2 cellular contexts compared by ENCODE assay signal in the genomic region with DNA sequence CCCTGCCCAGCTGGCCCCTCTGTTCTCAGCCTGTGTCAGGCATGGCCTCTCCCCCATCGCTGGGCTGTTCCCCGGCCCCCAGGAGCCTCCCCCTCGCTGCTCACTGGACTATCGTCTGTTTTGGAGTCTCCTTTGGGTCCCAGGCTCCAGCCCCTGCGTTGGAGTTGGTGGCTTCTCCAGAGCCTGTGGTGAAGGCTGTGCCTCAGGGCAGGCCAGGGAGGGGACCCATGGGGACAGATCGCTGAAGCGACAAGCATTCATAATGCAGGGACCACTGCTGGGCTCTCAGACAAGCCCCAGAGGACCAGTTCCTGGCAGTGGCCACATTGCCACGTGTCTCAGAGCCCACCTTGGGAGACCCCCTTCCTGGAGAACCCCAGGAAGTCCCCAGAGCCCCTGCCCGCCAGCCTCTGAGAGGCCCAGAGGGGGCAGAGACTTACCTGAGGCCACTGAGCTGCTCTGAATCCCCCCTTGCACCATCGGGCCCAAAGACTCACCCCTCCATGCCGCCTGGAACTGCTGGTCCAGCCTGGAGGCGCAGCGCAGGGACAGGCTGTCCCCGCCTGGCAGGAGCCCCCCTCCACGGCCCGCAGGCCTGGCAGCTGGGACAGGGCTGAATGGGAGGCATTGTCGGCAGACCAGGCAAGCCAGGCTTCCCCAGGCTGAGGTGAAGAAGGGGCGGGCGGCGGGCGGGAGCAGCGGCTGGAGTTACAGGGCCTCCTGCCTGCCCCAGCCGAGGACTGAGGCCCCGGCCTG.
TF ChIP-seq lines count a peak whose summit lies in the region.

TSS of gene CHADL (minus strand) at position 555 of the 756 bp plus-strand sequence. CDS start at position 505, 50 bp downstream.

TF ChIP-seq in HEK293, 187 proteins besides CTCF, POLR2A, EP300 and RAD21:
- no peak for TF ChIP-seq REPIN1 (tag by site-specific recombination; IDR thresholded peaks at IDR 0.05; ENCODE audit: low read depth)
- peak; percentile 94 for TF ChIP-seq GLIS1 (tag by site-specific recombination; IDR thresholded peaks at IDR 0.05)
- peak; percentile 78 for TF ChIP-seq ZIC2 (tag by site-specific recombination; IDR thresholded peaks at IDR 0.05)
- TF ChIP-seq ZNF544 (tag by site-specific recombination; IDR thresholded peaks at IDR 0.05): no peak
- peak; percentile 42; the same call in 1 of the 2 replicates for TF ChIP-seq GLIS2 (tag by site-specific recombination; IDR thresholded peaks at IDR 0.05)
- 0 out of 2 replicates have a peak, but pooled peaks have one; percentile 25 for TF ChIP-seq SP2 (tag by site-specific recombination; IDR thresholded peaks at IDR 0.05)
- TF ChIP-seq, protein P1, sequence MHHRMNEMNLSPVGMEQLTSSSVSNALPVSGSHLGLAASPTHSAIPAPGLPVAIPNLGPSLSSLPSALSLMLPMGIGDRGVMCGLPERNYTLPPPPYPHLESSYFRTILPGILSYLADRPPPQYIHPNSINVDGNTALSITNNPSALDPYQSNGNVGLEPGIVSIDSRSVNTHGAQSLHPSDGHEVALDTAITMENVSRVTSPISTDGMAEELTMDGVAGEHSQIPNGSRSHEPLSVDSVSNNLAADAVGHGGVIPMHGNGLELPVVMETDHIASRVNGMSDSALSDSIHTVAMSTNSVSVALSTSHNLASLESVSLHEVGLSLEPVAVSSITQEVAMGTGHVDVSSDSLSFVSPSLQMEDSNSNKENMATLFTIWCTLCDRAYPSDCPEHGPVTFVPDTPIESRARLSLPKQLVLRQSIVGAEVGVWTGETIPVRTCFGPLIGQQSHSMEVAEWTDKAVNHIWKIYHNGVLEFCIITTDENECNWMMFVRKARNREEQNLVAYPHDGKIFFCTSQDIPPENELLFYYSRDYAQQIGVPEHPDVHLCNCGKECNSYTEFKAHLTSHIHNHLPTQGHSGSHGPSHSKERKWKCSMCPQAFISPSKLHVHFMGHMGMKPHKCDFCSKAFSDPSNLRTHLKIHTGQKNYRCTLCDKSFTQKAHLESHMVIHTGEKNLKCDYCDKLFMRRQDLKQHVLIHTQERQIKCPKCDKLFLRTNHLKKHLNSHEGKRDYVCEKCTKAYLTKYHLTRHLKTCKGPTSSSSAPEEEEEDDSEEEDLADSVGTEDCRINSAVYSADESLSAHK (tag by site-specific recombination; IDR thresholded peaks at IDR 0.05): no peak
- no peak for TF ChIP-seq ZNF660 (tag by site-specific recombination; IDR thresholded peaks at IDR 0.05)
- TF ChIP-seq, protein P2, sequence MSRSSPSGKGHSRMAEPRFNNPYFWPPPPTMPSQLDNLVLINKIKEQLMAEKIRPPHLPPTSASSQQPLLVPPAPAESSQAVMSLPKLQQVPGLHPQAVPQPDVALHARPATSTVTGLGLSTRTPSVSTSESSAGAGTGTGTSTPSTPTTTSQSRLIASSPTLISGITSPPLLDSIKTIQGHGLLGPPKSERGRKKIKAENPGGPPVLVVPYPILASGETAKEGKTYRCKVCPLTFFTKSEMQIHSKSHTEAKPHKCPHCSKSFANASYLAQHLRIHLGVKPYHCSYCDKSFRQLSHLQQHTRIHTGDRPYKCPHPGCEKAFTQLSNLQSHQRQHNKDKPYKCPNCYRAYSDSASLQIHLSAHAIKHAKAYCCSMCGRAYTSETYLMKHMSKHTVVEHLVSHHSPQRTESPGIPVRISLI (tag by site-specific recombination; IDR thresholded peaks at IDR 0.05): no peak

TF ChIP-seq in H1, 55 proteins besides CTCF, POLR2A, EP300 and RAD21:
- TF ChIP-seq, protein P3, sequence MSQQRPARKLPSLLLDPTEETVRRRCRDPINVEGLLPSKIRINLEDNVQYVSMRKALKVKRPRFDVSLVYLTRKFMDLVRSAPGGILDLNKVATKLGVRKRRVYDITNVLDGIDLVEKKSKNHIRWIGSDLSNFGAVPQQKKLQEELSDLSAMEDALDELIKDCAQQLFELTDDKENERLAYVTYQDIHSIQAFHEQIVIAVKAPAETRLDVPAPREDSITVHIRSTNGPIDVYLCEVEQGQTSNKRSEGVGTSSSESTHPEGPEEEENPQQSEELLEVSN (IDR thresholded peaks at IDR 0.05): peak; percentile 48; the same call in 1 of the 2 replicates
- TF ChIP-seq JUN (IDR thresholded peaks at IDR 0.05; ENCODE audit: low read depth, low read length): no peak
- TF ChIP-seq CHD2 (IDR thresholded peaks at IDR 0.05; ENCODE audit: low read length): no peak
- no peak for TF ChIP-seq CTBP2 (IDR thresholded peaks at IDR 0.05; ENCODE audit: borderline replicate concordance, insufficient read depth, insufficient read length, low read length)
